In the genomic region with DNA sequence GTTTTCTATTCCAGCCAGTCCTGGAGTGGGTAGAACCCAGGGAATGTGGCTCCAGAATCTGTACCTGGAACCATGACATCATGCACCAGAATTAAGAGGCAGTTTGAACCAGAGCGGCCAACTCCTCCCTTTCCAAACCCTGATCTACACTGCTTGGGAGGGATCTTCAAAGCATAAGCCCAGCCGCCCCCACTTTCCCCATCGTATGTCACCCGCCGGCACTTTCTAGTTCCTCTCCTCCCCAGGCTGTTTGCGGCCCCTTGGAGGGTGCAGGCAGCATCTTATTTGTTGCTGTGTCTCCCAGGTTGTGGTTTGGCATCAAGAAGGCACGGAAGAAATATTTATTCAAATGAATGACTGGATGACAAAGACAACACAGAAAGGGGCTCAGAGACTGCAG, we compare ENCODE assay signal across 8 cellular contexts.
"Had no signal": no experiment of that assay in that cellular context is flagged by ENCODE, and none has a peak within 500 bp of the region (broad histone marks: within the 10 kb centered on the region; RNA-seq: fewer than 3 reads in every experiment).

No MANE protein-coding gene starts in this region.

- H3K4me2 ChIP-seq: GM23338 had no signal

- FAIRE-seq: H1, H54, K562 had no signal

- H2AFZ ChIP-seq: GM23338 had no signal

- H3K27ac ChIP-seq: HL-60 had no signal

- H3K4me3 ChIP-seq: GM23338, K562 had no signal

- DNase-seq: H9, HCEC 1CT, IMR-90 had no signal

- ATAC-seq: GM23338, K562 had no signal
